In the genomic region with DNA sequence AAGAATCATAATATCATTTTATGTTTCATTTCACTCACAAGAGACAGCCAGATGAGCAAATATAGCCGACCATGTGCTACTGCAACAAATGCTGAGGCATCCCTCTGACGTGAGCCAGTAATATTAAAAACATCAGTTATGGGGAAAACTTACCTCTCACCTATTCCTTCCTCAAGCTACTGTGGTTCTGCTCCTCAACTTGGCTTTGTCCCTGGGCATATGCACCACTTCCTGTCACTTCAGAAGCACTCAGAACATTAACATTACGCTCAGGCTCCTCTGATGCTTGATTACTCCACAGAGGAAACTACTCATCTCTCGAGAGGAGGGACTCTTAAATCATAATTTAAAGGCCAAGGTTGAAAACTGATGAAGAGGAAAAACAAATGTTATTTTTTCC, we compare ENCODE assay signal across 17 cellular contexts.
A peak's percentile ranks its signal among the peaks of the same experiment; 100 is the strongest.
DNase-seq lines count a peak whose midpoint lies in the region; TF ChIP-seq lines count a peak whose summit lies in the region.
"Had no signal": no experiment of that assay in that cellular context is flagged by ENCODE, and none has a peak within 500 bp of the region (broad histone marks: within the 10 kb centered on the region; RNA-seq: fewer than 3 reads in every experiment).

No MANE protein-coding gene starts in this region.

- DNase-seq in AG10803 (ENCODE audit: low read depth) (peak; percentile 30), HS-5 (ENCODE audit: low read depth) (peak; percentile 15), fibroblast of mammary gland (ENCODE audit: low read depth) (peak; percentile 69), cortex of kidney (lab: John Stamatoyannopoulos, UW) (no peak), GF-D8 (lab: John Stamatoyannopoulos, UW) (no peak), left ventricle myocardium inferior (no peak)
- DNase-seq in activated naive CD8-positive, alpha-beta T cell treated with anti-CD3 and anti-CD28 coated beads for 36 hours, result no peak
- DNase-seq: activated CD4-positive, alpha-beta memory T cell treated with anti-CD3 and anti-CD28 coated beads for 36 hours; activated gamma-delta T cell treated with Interleukin-2 at 50 U/mL for 16 hours; kidney had no signal

- H3K4me1 ChIP-seq in OCI-LY1 (ENCODE audit: insufficient read depth, low read length, severe bottlenecking) (peaks cover 42% of the 10 kb centered on the region), left ventricle myocardium inferior (peaks cover 3% of the 10 kb centered on the region)
- H3K4me1 ChIP-seq: BLaER1, HAP-1 had no signal

- H3K36me3 ChIP-seq in OCI-LY1 (ENCODE audit: insufficient read depth, low read length), result peaks cover 4% of the 10 kb centered on the region; the same call in 1 of the 2 replicates
- H3K36me3 ChIP-seq in left ventricle myocardium inferior, result no peaks in the 10 kb centered on the region
- H3K36me3 ChIP-seq: BLaER1, HAP-1, neutrophil had no signal

- H4K20me1 ChIP-seq in OCI-LY1 (ENCODE audit: insufficient read depth, low read length), result no peaks in the 10 kb centered on the region
- H4K20me1 ChIP-seq: BLaER1 had no signal

- no peak overlapping the region for H3K4me3 Mint-ChIP-seq in activated naive CD8-positive, alpha-beta T cell treated with anti-CD3 and anti-CD28 coated beads for 36 hours
- H3K4me3 Mint-ChIP-seq: activated CD4-positive, alpha-beta memory T cell treated with anti-CD3 and anti-CD28 coated beads for 36 hours; stimulated activated effector memory CD8-positive, alpha-beta T cell treated with anti-CD3 and anti-CD28 coated beads, Interleukin-12 subunit alpha, Interleukin-12 subunit beta, amount 100 ng/mL, for 72 hours; T-helper 1 cell treated with Interleukin-12 subunit alpha and Interleukin-12 subunit beta and Interleukin-4 antibody, amounts not matched to agents 30 μg/mL and 1 μg/mL, for 36 hours had no signal

- H3F3A ChIP-seq in OCI-LY1 (ENCODE audit: insufficient read depth, low read length), result 0 out of 2 replicates have a peak, but pooled peaks cover 4% of the 10 kb centered on the region

- H3K27me3 ChIP-seq in OCI-LY1 (ENCODE audit: insufficient read depth, low read length) (no peaks in the 10 kb centered on the region), left ventricle myocardium inferior (ENCODE audit: low read depth) (no peaks in the 10 kb centered on the region)
- H3K27me3 ChIP-seq: BLaER1, neutrophil had no signal

- no peak overlapping the region for H3K27ac Mint-ChIP-seq in activated naive CD8-positive, alpha-beta T cell treated with anti-CD3 and anti-CD28 coated beads for 36 hours
- H3K27ac Mint-ChIP-seq: activated CD4-positive, alpha-beta memory T cell treated with anti-CD3 and anti-CD28 coated beads for 36 hours; stimulated activated effector memory CD8-positive, alpha-beta T cell treated with anti-CD3 and anti-CD28 coated beads, Interleukin-12 subunit alpha, Interleukin-12 subunit beta, amount 100 ng/mL, for 72 hours; T-helper 1 cell treated with Interleukin-12 subunit alpha and Interleukin-12 subunit beta and Interleukin-4 antibody, amounts not matched to agents 30 μg/mL and 1 μg/mL, for 36 hours had no signal

- peak overlapping the region; percentile 65 for H3K4me2 ChIP-seq in OCI-LY1 (ENCODE audit: low read length)
- H3K4me2 ChIP-seq: BLaER1 had no signal

- peak overlapping the region; percentile 4 for H2AFZ ChIP-seq in OCI-LY1 (ENCODE audit: low read length)

- no peaks in the 10 kb centered on the region for H3K9me3 Mint-ChIP-seq in activated naive CD8-positive, alpha-beta T cell treated with anti-CD3 and anti-CD28 coated beads for 36 hours
- H3K9me3 Mint-ChIP-seq: stimulated activated effector memory CD8-positive, alpha-beta T cell treated with anti-CD3 and anti-CD28 coated beads, Interleukin-12 subunit alpha, Interleukin-12 subunit beta, amount 100 ng/mL, for 72 hours had no signal

- H3K9me3 ChIP-seq in OCI-LY1 (ENCODE audit: low read length) (no peaks in the 10 kb centered on the region), left ventricle myocardium inferior (replicated peaks) (no peaks in the 10 kb centered on the region)
- H3K9me3 ChIP-seq: HAP-1, neutrophil had no signal

- no peaks in the 10 kb centered on the region for H3K79me2 ChIP-seq in OCI-LY1 (ENCODE audit: insufficient read depth, low read length)

- H3K4me3 ChIP-seq in AG10803 (ENCODE audit: low read length) (no peak overlapping the region), OCI-LY1 (ENCODE audit: low read depth, low read length, poor library complexity, severe bottlenecking) (peak overlapping the region; percentile 44), fibroblast of mammary gland (ENCODE audit: control insufficient read depth, low read depth, low read length) (no peak overlapping the region), left ventricle myocardium inferior (no peak overlapping the region)
- H3K4me3 ChIP-seq: BLaER1, HAP-1, K562 had no signal

- no peaks in the 10 kb centered on the region for H3K27me3 Mint-ChIP-seq in activated naive CD8-positive, alpha-beta T cell treated with anti-CD3 and anti-CD28 coated beads for 36 hours

- H3K36me3 Mint-ChIP-seq in activated naive CD8-positive, alpha-beta T cell treated with anti-CD3 and anti-CD28 coated beads for 36 hours, result no peaks in the 10 kb centered on the region
- H3K36me3 Mint-ChIP-seq: activated CD4-positive, alpha-beta memory T cell treated with anti-CD3 and anti-CD28 coated beads for 36 hours; stimulated activated effector memory CD8-positive, alpha-beta T cell treated with anti-CD3 and anti-CD28 coated beads, Interleukin-12 subunit alpha, Interleukin-12 subunit beta, amount 100 ng/mL, for 72 hours had no signal

- intact Hi-C loops in left ventricle myocardium inferior (cut with micrococcal nuclease), result no loop called here

- peak overlapping the region; percentile 64 for H3K9ac ChIP-seq in OCI-LY1 (ENCODE audit: low read length)
- H3K9ac ChIP-seq: BLaER1 had no signal

- peak overlapping the region; percentile 95 for H3K27ac ChIP-seq in OCI-LY1 (ENCODE audit: low read depth, low read length, poor library complexity, severe bottlenecking)
- no peak overlapping the region for H3K27ac ChIP-seq in left ventricle myocardium inferior (replicated peaks)
- H3K27ac ChIP-seq: BLaER1, neutrophil had no signal

- H3K4me1 Mint-ChIP-seq in activated naive CD8-positive, alpha-beta T cell treated with anti-CD3 and anti-CD28 coated beads for 36 hours, result no peaks in the 10 kb centered on the region
- H3K4me1 Mint-ChIP-seq: stimulated activated effector memory CD8-positive, alpha-beta T cell treated with anti-CD3 and anti-CD28 coated beads, Interleukin-12 subunit alpha, Interleukin-12 subunit beta, amount 100 ng/mL, for 72 hours had no signal

- no peaks in the 10 kb centered on the region for H3K9me2 ChIP-seq in OCI-LY1 (ENCODE audit: low read depth, low read length)

- TF ChIP-seq CTCF in AG10803 (conservative IDR thresholded peaks at IDR 0.05; ENCODE audit: low read length) (no peak), OCI-LY1 (IDR thresholded peaks at IDR 0.05; ENCODE audit: low read length) (no peak), fibroblast of mammary gland (conservative IDR thresholded peaks at IDR 0.05; ENCODE audit: control insufficient read depth, insufficient read depth, low read depth, low read length) (no peak), left ventricle myocardium inferior (IDR thresholded peaks at IDR 0.05; ENCODE audit: borderline replicate concordance) (no peak)

Comparison
In these comparisons a context has a peak if more than half of its experiments do, and no peak if none do; other contexts are left out.
1. DNase-seq: peak in AG10803 (single experiment), HS-5 (single experiment) and fibroblast of mammary gland (single experiment); none in cortex of kidney (single experiment), GF-D8 (single experiment), activated naive CD8-positive, alpha-beta T cell treated with anti-CD3 and anti-CD28 coated beads for 36 hours (single experiment) and left ventricle myocardium inferior (single experiment).